Comparison of ENCODE assay signal across 9 cellular contexts in the genomic region with DNA sequence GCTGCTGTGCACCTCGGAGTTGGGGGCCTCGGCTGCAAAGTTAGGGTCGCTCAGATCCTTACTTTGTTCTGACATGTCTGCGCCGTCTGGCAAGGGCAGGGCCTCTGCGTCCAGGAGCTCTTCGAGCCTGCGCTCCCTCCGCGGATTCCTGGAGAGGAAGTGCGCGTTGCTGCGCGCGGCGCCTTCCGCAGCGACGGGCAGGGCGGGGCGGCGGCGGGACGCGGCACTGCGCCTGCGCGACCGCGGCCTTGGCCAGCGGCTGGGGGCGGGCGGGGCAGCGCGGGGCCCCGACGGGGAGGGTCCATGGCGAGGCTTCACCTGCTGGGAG. TPM values are rescaled to one million over a fixed set of nuclear protein-coding genes. Genes with fewer than 3 reads are reported as not detected.
A peak's percentile ranks its signal among the peaks of the same experiment; 100 is the strongest.
DNase-seq lines count a peak whose midpoint lies in the region; ATAC-seq, FAIRE-seq and TF ChIP-seq lines count a peak whose summit lies in the region.
"Had no signal": no experiment of that assay in that cellular context is flagged by ENCODE, and none has a peak within 500 bp of the region (broad histone marks: within the 10 kb centered on the region; RNA-seq: fewer than 3 reads in every experiment).

A gene with protein sequence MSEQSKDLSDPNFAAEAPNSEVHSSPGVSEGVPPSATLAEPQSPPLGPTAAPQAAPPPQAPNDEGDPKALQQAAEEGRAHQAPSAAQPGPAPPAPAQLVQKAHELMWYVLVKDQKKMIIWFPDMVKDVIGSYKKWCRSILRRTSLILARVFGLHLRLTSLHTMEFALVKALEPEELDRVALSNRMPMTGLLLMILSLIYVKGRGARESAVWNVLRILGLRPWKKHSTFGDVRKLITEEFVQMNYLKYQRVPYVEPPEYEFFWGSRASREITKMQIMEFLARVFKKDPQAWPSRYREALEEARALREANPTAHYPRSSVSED (minus strand): TSS at position 163 of the 328 bp plus-strand sequence. CDS start 88 bp downstream, at position 75.

- no peaks in the 10 kb centered on the region for H3K27me3 ChIP-seq in bronchial epithelial cell (ENCODE audit: control insufficient read depth, insufficient read depth, low read length)
- H3K27me3 ChIP-seq in CD8-positive, alpha-beta T cell (ENCODE audit: insufficient read depth, low read length) = no peaks in the 10 kb centered on the region
- H3K27me3 ChIP-seq in PC-9 (ENCODE audit: insufficient read depth, low read depth) = peaks cover 13% of the 10 kb centered on the region

- no peaks in the 10 kb centered on the region for H3K4me1 ChIP-seq in CD8-positive, alpha-beta T cell (ENCODE audit: insufficient read depth, low read length)
- H3K4me1 ChIP-seq in PC-9 (replicated peaks; ENCODE audit: insufficient read depth) = no peaks in the 10 kb centered on the region

- H3K27ac ChIP-seq in CD8-positive, alpha-beta T cell (ENCODE audit: low read depth, low read length) = no peak within 1 kb of the TSS
- no peak within 1 kb of the TSS for H3K27ac ChIP-seq in PC-9

- no peaks in the 10 kb centered on the region for H3K79me2 ChIP-seq in PC-9 (ENCODE audit: low read depth)

- H3K36me3 ChIP-seq in bronchial epithelial cell (ENCODE audit: control insufficient read depth, insufficient read depth, low read length) = no peaks in the 10 kb centered on the region
- H3K36me3 ChIP-seq in CD8-positive, alpha-beta T cell (ENCODE audit: insufficient read depth, low read length) = no peaks in the 10 kb centered on the region
- H3K36me3 ChIP-seq in PC-9 (ENCODE audit: low read depth) = no peaks in the 10 kb centered on the region

- CTCF ChIA-PET in CD8-positive, alpha-beta T cell (lab: Charles Lee) = no interaction called here
- CTCF ChIA-PET in PC-9 (lab: Charles Lee) = no interaction called here

- intact Hi-C loops in CD8-positive, alpha-beta T cell (cut with DNase I, micrococcal nuclease) = no loop called here
- intact Hi-C loops in PC-9 (cut with micrococcal nuclease; ENCODE audit: unreplicated experiment) = no loop called here

- H3F3A ChIP-seq in PC-9 (ENCODE audit: insufficient read depth, low read depth) = no peaks in the 10 kb centered on the region

- no peak within 1 kb of the TSS for H2AFZ ChIP-seq in PC-9

- peaks cover 8% of the 10 kb centered on the region for H3K27me3 Mint-ChIP-seq in CD8-positive, alpha-beta T cell (ENCODE audit: low read depth)

- H3K4me3 Mint-ChIP-seq in CD8-positive, alpha-beta T cell = no peak within 1 kb of the TSS
- H3K4me3 Mint-ChIP-seq: B cell had no signal

- no peaks in the 10 kb centered on the region for H3K4me1 Mint-ChIP-seq in CD8-positive, alpha-beta T cell (ENCODE audit: low read depth)
- H3K4me1 Mint-ChIP-seq: B cell had no signal

- DNase-seq in NCI-H2029 (lab: John Stamatoyannopoulos, UW) (peak; percentile 37), NCI-H2029 treated with DMSO at 0.1 percent for 48 hours (lab: John Stamatoyannopoulos, UW) (no peak), bronchial epithelial cell (ENCODE audit: low read depth) (no peak), iris pigment epithelial cell (ENCODE audit: low read depth) (peak; percentile 65), PC-9 (no peak)
- peak; percentile 31 for DNase-seq in stimulated activated CD8-positive, alpha-beta memory T cell treated with anti-CD3 and anti-CD28 coated beads, Interleukin-4, amount 100 ng/mL, for 48 hours
- no peak for DNase-seq in CD8-positive, alpha-beta T cell

- H3K4me3 ChIP-seq in bronchial epithelial cell (ENCODE audit: low read depth, low read length) (peak within 1 kb of the TSS; percentile 28), PC-9 (no peak within 1 kb of the TSS)
- H3K4me3 ChIP-seq in CD8-positive, alpha-beta T cell (ENCODE audit: low read depth, low read length) = no peak within 1 kb of the TSS

- no peaks in the 10 kb centered on the region for H3K36me3 Mint-ChIP-seq in CD8-positive, alpha-beta T cell

- no peak for TF ChIP-seq CTCF in bronchial epithelial cell (IDR thresholded peaks at IDR 0.05; ENCODE audit: insufficient read depth, low read length, severe bottlenecking)
- no peak for TF ChIP-seq CTCF in CD8-positive, alpha-beta T cell (IDR thresholded peaks at IDR 0.05)
- TF ChIP-seq CTCF in PC-9 (conservative IDR thresholded peaks at IDR 0.05) = no peak

- H3K9me3 ChIP-seq in CD8-positive, alpha-beta T cell (ENCODE audit: low read length) = no peaks in the 10 kb centered on the region
- no peaks in the 10 kb centered on the region for H3K9me3 ChIP-seq in PC-9 (ENCODE audit: insufficient read depth, low read depth)

- H3K27ac Mint-ChIP-seq in CD8-positive, alpha-beta T cell = no peak within 1 kb of the TSS
- H3K27ac Mint-ChIP-seq: B cell had no signal

- H4K20me1 ChIP-seq in PC-9 (ENCODE audit: insufficient read depth) = no peaks in the 10 kb centered on the region

- no peaks in the 10 kb centered on the region for H3K9me3 Mint-ChIP-seq in CD8-positive, alpha-beta T cell

- no peaks in the 10 kb centered on the region for H3K9me2 ChIP-seq in PC-9 (ENCODE audit: insufficient read depth)

- no peak for ATAC-seq in HG02852 (IDR thresholded peaks at IDR 0.05; ENCODE audit: unreplicated experiment)
- ATAC-seq in CD8-positive, alpha-beta T cell = no peak

- no peak for FAIRE-seq in bronchial epithelial cell (lab: Jason Lieb, UNC)

- POLR2A ChIA-PET in CD8-positive, alpha-beta T cell (lab: Charles Lee) = no interaction called here
- POLR2A ChIA-PET in PC-9 (lab: Charles Lee; ENCODE audit: unreplicated experiment) = no interaction called here

- H3K4me2 ChIP-seq in PC-9 = no peak within 1 kb of the TSS

- BruUV-seq in PC-9 (replicated peaks; lab: Mats Ljungman, UMichigan) = no TSS peak

RNA-seq across cellular contexts. Expression of the gene that starts here (rescaled TPM):
- 10.0 and 10.9 TPM in 2 replicates for total RNA-seq in bronchial epithelial cell
- not detected for total RNA-seq in CD8-positive, alpha-beta T cell
- total RNA-seq in PC-9 (2021) = not detected in 2 replicates
- total RNA-seq: B cell had no signal

Comparison
In these comparisons a context has a peak if more than half of its experiments do, and no peak if none do; other contexts are left out.
1. RNA of the gene that starts here (total RNA-seq): 10.0 to 10.9 TPM in bronchial epithelial cell; not detected in CD8-positive, alpha-beta T cell and not detected in PC-9; every median in the first group is over 10 times any median in the second.
2. DNase-seq: peak in NCI-H2029 (single experiment), iris pigment epithelial cell (single experiment) and stimulated activated CD8-positive, alpha-beta memory T cell treated with anti-CD3 and anti-CD28 coated beads, Interleukin-4, amount 100 ng/mL, for 48 hours (single experiment); none in NCI-H2029 treated with DMSO at 0.1 percent for 48 hours (single experiment), bronchial epithelial cell (single experiment), CD8-positive, alpha-beta T cell (0 of 7) and PC-9 (0 of 2).